In genomic region chr16:29973384-29974246, GRCh38 we compare ENCODE assay signal across 8 cellular contexts. TPM values are rescaled to one million over a fixed set of nuclear protein-coding genes. Genes with fewer than 3 reads are reported as not detected.
DNase-seq lines count a peak whose midpoint lies in the region; ATAC-seq and TF ChIP-seq lines count a peak whose summit lies in the region.

TAOK2 (plus strand) TSS chr16:29973868; CDS start chr16:29977773, 3,905 bp downstream.

- H3K9me3 Mint-ChIP-seq in CD14-positive monocyte: peaks cover 0 to 5% (median 2%) of the 10 kb centered on the region in 7 donors

- ATAC-seq in GM19395 (IDR thresholded peaks at IDR 0.05; ENCODE audit: unreplicated experiment) (peak; percentile 87), HG03565 (IDR thresholded peaks at IDR 0.05; ENCODE audit: unreplicated experiment) (peak; percentile 92), left lobe of liver (peak; percentile 98)

- intact Hi-C loops in CD14-positive monocyte (cut with micrococcal nuclease): loop anchor here (1.0 to 10.0 kb wide), 2 partner anchors 23 to 109 kb away; partner anchors contain the start of genes INO80E (in 2 of the 2) and CDIPT (in 1 of the 2)

- peak within 1 kb of the TSS; percentile 82 to 96 (median 93) for H3K27ac Mint-ChIP-seq in CD14-positive monocyte

- DNase-seq in CD14-positive monocyte (ENCODE audit: low spot score): peak; percentile 98
- DNase-seq in NCI-H748 treated with DMSO at 0.1 percent for 48 hours (lab: John Stamatoyannopoulos, UW): peak; percentile 91
- peak; percentile 85 for DNase-seq in activated CD4-positive, alpha-beta T cell treated with anti-CD3 and anti-CD28 coated beads, Interleukin-2, amount 50 U/mL, for 1 hour
- DNase-seq in cortex of kidney (lab: John Stamatoyannopoulos, UW): peak; percentile 93
- DNase-seq in left lobe of liver (ENCODE audit: low spot score): peak; percentile 99
- peak; percentile 95 to 98 for DNase-seq in stimulated activated CD4-positive, alpha-beta T cell treated with anti-CD3 and anti-CD28 coated beads, Interleukin-2, amount 100 ng/mL, for 24 hours

- no peak for TF ChIP-seq CTCF in CD14-positive monocyte (IDR thresholded peaks at IDR 0.05)

- peak within 1 kb of the TSS; percentile 91 to 94 for H3K4me3 Mint-ChIP-seq in CD14-positive monocyte

- H3K36me3 Mint-ChIP-seq in CD14-positive monocyte: peaks cover 29 to 55% of the 10 kb centered on the region in 2 donors

- H3K27me3 Mint-ChIP-seq in CD14-positive monocyte (ENCODE audit: low read depth in 3 of 3): peaks cover 0 to 5% (median 2%) of the 10 kb centered on the region in 3 donors

- peaks cover 38% of the 10 kb centered on the region for H3K4me1 Mint-ChIP-seq in CD14-positive monocyte

RNA-seq across cellular contexts. Expression of gene TAOK2, which starts in this region (rescaled TPM):
- polyA plus RNA-seq in CD14-positive monocyte: 1 to 10 TPM; 1.1 to 2.3 TPM
- total RNA-seq in left lobe of liver: 21.1 TPM

Comparison
In these comparisons a context has a peak if more than half of its experiments do, and no peak if none do; other contexts are left out.
1. Peak in every context shown above with its lines: DNase-seq and ATAC-seq.